ENCODE assay signal across 1 cellular context in genomic region chr5:131230406-131230805, GRCh38.
TF ChIP-seq lines count a peak whose summit lies in the region.

No MANE protein-coding gene starts in this region.

TF ChIP-seq in GM12878, 131 proteins besides CTCF, POLR2A, EP300 and RAD21 (continued from another document):
- TF ChIP-seq SKIL (IDR thresholded peaks at IDR 0.05; ENCODE audit: low read depth, poor library complexity, severe bottlenecking) (no peak), CREM (IDR thresholded peaks at IDR 0.05; ENCODE audit: low read depth) (peak; percentile 14; the same call in 1 of the 2 replicates), RELB (IDR thresholded peaks at IDR 0.05; ENCODE audit: low read depth) (peak; percentile 48; the same call in 1 of the 2 replicates), POLR2AphosphoS2 (IDR thresholded peaks at IDR 0.05; ENCODE audit: low read depth, low read length) (no peak), NKRF (conservative IDR thresholded peaks at IDR 0.05) (no peak), POU2F2 (IDR thresholded peaks at IDR 0.05; ENCODE audit: borderline replicate concordance, low read depth, low read length) (peak; percentile 91; the same call in 2 of the 3 replicates), YBX1 (IDR thresholded peaks at IDR 0.05) (no peak), ELK1 (IDR thresholded peaks at IDR 0.05; ENCODE audit: low read depth, low read length) (no peak), MTA2 (IDR thresholded peaks at IDR 0.05; ENCODE audit: low read depth) (no peak), SMAD5 (IDR thresholded peaks at IDR 0.05; ENCODE audit: low read depth) (no peak), HCFC1 (IDR thresholded peaks at IDR 0.05; ENCODE audit: low read length) (peak; percentile 74), GATAD2B (conservative IDR thresholded peaks at IDR 0.05; ENCODE audit: low read depth) (no peak), PRDM15 (CRISPR knock-in tag; IDR thresholded peaks at IDR 0.05) (no peak), TCF12 (IDR thresholded peaks at IDR 0.05; ENCODE audit: low read depth, low read length) (no peak), SMARCA5 (IDR thresholded peaks at IDR 0.05) (no peak), ZNF217 (IDR thresholded peaks at IDR 0.05) (no peak), TAF1 (IDR thresholded peaks at IDR 0.05; ENCODE audit: borderline replicate concordance, low read depth, low read length) (no peak), NFYA (IDR thresholded peaks at IDR 0.05; ENCODE audit: borderline replicate concordance, low read depth, low read length) (no peak), ZNF622 (IDR thresholded peaks at IDR 0.05) (no peak), ZNF384 (IDR thresholded peaks at IDR 0.05; ENCODE audit: borderline replicate concordance, low read depth, low read length) (no peak), YY1 (IDR thresholded peaks at IDR 0.05; ENCODE audit: low read depth, low read length) (peak; percentile 73), GABPA (IDR thresholded peaks at IDR 0.05; ENCODE audit: low read depth) (no peak)
- TF ChIP-seq, protein P1, sequence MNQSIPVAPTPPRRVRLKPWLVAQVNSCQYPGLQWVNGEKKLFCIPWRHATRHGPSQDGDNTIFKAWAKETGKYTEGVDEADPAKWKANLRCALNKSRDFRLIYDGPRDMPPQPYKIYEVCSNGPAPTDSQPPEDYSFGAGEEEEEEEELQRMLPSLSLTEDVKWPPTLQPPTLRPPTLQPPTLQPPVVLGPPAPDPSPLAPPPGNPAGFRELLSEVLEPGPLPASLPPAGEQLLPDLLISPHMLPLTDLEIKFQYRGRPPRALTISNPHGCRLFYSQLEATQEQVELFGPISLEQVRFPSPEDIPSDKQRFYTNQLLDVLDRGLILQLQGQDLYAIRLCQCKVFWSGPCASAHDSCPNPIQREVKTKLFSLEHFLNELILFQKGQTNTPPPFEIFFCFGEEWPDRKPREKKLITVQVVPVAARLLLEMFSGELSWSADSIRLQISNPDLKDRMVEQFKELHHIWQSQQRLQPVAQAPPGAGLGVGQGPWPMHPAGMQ (IDR thresholded peaks at IDR 0.05; ENCODE audit: borderline replicate concordance): no peak
- TF ChIP-seq, protein P2, sequence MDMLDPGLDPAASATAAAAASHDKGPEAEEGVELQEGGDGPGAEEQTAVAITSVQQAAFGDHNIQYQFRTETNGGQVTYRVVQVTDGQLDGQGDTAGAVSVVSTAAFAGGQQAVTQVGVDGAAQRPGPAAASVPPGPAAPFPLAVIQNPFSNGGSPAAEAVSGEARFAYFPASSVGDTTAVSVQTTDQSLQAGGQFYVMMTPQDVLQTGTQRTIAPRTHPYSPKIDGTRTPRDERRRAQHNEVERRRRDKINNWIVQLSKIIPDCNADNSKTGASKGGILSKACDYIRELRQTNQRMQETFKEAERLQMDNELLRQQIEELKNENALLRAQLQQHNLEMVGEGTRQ (IDR thresholded peaks at IDR 0.05; ENCODE audit: borderline replicate concordance, low read depth, low read length): no peak
- TF ChIP-seq, protein P3, sequence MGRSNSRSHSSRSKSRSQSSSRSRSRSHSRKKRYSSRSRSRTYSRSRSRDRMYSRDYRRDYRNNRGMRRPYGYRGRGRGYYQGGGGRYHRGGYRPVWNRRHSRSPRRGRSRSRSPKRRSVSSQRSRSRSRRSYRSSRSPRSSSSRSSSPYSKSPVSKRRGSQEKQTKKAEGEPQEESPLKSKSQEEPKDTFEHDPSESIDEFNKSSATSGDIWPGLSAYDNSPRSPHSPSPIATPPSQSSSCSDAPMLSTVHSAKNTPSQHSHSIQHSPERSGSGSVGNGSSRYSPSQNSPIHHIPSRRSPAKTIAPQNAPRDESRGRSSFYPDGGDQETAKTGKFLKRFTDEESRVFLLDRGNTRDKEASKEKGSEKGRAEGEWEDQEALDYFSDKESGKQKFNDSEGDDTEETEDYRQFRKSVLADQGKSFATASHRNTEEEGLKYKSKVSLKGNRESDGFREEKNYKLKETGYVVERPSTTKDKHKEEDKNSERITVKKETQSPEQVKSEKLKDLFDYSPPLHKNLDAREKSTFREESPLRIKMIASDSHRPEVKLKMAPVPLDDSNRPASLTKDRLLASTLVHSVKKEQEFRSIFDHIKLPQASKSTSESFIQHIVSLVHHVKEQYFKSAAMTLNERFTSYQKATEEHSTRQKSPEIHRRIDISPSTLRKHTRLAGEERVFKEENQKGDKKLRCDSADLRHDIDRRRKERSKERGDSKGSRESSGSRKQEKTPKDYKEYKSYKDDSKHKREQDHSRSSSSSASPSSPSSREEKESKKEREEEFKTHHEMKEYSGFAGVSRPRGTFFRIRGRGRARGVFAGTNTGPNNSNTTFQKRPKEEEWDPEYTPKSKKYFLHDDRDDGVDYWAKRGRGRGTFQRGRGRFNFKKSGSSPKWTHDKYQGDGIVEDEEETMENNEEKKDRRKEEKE (IDR thresholded peaks at IDR 0.05): no peak
- TF ChIP-seq, protein P4, sequence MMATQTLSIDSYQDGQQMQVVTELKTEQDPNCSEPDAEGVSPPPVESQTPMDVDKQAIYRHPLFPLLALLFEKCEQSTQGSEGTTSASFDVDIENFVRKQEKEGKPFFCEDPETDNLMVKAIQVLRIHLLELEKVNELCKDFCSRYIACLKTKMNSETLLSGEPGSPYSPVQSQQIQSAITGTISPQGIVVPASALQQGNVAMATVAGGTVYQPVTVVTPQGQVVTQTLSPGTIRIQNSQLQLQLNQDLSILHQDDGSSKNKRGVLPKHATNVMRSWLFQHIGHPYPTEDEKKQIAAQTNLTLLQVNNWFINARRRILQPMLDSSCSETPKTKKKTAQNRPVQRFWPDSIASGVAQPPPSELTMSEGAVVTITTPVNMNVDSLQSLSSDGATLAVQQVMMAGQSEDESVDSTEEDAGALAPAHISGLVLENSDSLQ (IDR thresholded peaks at IDR 0.05): 0 out of 2 replicates have a peak, but pooled peaks have one; percentile 14
